In the genomic region with DNA sequence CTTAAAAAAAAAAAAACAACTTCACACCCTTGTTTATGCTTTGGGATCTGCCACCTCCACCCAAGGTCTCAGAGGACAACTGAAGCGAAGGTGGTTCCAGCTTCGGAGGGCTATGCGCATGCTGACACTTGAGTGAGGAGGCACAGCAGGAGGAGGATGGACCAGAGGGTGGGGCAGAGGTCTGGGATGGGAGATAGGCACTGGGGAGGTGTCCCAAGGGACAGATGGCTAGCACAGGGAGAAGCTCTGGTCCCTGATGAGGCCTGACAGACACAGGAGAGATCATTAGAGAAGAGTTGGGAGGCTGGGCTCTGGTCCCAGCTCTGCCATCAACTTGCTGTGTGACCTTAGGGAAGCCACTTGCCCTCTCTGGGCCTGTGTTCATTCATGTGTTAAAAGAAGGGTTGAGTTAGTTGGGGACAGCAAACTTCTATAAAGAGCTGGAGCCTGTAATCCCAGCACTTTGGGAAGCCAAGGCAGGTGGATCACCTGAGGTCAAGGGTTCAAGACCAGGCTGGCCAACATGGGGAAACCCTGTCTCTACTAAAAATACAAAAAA, we compare ENCODE assay signal across 1 cellular context.
TF ChIP-seq lines count a peak whose summit lies in the region.

No MANE protein-coding gene starts in this region.

TF ChIP-seq in K562, 482 proteins besides CTCF, POLR2A, EP300 and RAD21 (continued from another document):
- TF ChIP-seq ZNF655 (CRISPR knock-in tag; IDR thresholded peaks at IDR 0.05) (no peak), ZZZ3 (IDR thresholded peaks at IDR 0.05) (no peak), XRCC3 (IDR thresholded peaks at IDR 0.05) (no peak), KHSRP (IDR thresholded peaks at IDR 0.05) (no peak), KLF16 (IDR thresholded peaks at IDR 0.05) (no peak), BACH1 (tag; IDR thresholded peaks at IDR 0.05) (no peak), CBFA2T2 (conservative IDR thresholded peaks at IDR 0.05) (no peak; the same call in 1 of the 2 replicates), BCOR (IDR thresholded peaks at IDR 0.05) (peak; percentile 97), DDX20 (tag; IDR thresholded peaks at IDR 0.05; ENCODE audit: low read depth) (no peak), CC2D1A (IDR thresholded peaks at IDR 0.05) (no peak), ZNF444 (CRISPR knock-in tag; IDR thresholded peaks at IDR 0.05) (no peak), RBM25 (IDR thresholded peaks at IDR 0.05; ENCODE audit: low read depth, low read length, severe bottlenecking) (peak; percentile 97), TSC22D4 (tag; IDR thresholded peaks at IDR 0.05) (no peak), CHD4 (IDR thresholded peaks at IDR 0.05; ENCODE audit: insufficient read depth, insufficient replicate concordance, low read depth, low read length, poor library complexity, severe bottlenecking) (peak; percentile 43), LARP7 (IDR thresholded peaks at IDR 0.05) (no peak), NBN (IDR thresholded peaks at IDR 0.05; ENCODE audit: low read depth) (no peak), RHOXF2B (CRISPR knock-in tag; conservative IDR thresholded peaks at IDR 0.05) (no peak), ETV6 (IDR thresholded peaks at IDR 0.05; ENCODE audit: borderline replicate concordance in 1 of 2, low read depth in 2 of 2, low read length in 1 of 2) (no peak), ETV6 (CRISPR knock-in tag; IDR thresholded peaks at IDR 0.05; ENCODE audit: borderline replicate concordance) (no peak), LCOR (CRISPR knock-in tag; IDR thresholded peaks at IDR 0.05) (no peak), MYC (IDR thresholded peaks at IDR 0.05; ENCODE audit: low read depth, low read length) (no peak), MYC (CRISPR knock-in tag; IDR thresholded peaks at IDR 0.05; ENCODE audit: borderline replicate concordance, low read depth) (no peak), ZFP36 (IDR thresholded peaks at IDR 0.05; ENCODE audit: low read depth, low read length, partially characterized antibody) (peak; percentile 97), HDAC2 (IDR thresholded peaks at IDR 0.05) (peak; percentile 68; the same call in 1 of the 2 replicates), ZNF707 (CRISPR knock-in tag; conservative IDR thresholded peaks at IDR 0.05) (no peak), ZKSCAN3 (CRISPR knock-in tag; IDR thresholded peaks at IDR 0.05) (no peak), HCFC1 (IDR thresholded peaks at IDR 0.05; ENCODE audit: low read depth, low read length) (no peak), KDM1A (IDR thresholded peaks at IDR 0.05) (peak; percentile 71 to 75), FOXK1 (CRISPR knock-in tag; IDR thresholded peaks at IDR 0.05; ENCODE audit: borderline replicate concordance) (peak; percentile 39; the same call in 1 of the 2 replicates), MCM3 (IDR thresholded peaks at IDR 0.05) (no peak), CGGBP1 (CRISPR knock-in tag; IDR thresholded peaks at IDR 0.05) (no peak), ZFX (CRISPR knock-in tag; IDR thresholded peaks at IDR 0.05) (no peak), GTF2A2 (tag; IDR thresholded peaks at IDR 0.05) (no peak), IRF2 (CRISPR knock-in tag; IDR thresholded peaks at IDR 0.05) (no peak), RB1 (IDR thresholded peaks at IDR 0.05; ENCODE audit: low read depth) (no peak), YY1 (IDR thresholded peaks at IDR 0.05; ENCODE audit: borderline replicate concordance in 1 of 3, control insufficient read depth in 1 of 3, extremely low read depth in 1 of 3, insufficient read depth in 3 of 3, insufficient read length in 1 of 3, insufficient replicate concordance in 2 of 3, low read depth in 1 of 3, low read length in 2 of 3) (no peak), ARID2 (IDR thresholded peaks at IDR 0.05) (no peak), ZNF253 (CRISPR knock-in tag; conservative IDR thresholded peaks at IDR 0.05) (no peak), TCF3 (CRISPR knock-in tag; IDR thresholded peaks at IDR 0.05) (peak; percentile 37; the same call in 1 of the 2 replicates)
- TF ChIP-seq, protein P1, sequence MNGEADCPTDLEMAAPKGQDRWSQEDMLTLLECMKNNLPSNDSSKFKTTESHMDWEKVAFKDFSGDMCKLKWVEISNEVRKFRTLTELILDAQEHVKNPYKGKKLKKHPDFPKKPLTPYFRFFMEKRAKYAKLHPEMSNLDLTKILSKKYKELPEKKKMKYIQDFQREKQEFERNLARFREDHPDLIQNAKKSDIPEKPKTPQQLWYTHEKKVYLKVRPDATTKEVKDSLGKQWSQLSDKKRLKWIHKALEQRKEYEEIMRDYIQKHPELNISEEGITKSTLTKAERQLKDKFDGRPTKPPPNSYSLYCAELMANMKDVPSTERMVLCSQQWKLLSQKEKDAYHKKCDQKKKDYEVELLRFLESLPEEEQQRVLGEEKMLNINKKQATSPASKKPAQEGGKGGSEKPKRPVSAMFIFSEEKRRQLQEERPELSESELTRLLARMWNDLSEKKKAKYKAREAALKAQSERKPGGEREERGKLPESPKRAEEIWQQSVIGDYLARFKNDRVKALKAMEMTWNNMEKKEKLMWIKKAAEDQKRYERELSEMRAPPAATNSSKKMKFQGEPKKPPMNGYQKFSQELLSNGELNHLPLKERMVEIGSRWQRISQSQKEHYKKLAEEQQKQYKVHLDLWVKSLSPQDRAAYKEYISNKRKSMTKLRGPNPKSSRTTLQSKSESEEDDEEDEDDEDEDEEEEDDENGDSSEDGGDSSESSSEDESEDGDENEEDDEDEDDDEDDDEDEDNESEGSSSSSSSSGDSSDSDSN (IDR thresholded peaks at IDR 0.05; ENCODE audit: borderline replicate concordance in 1 of 2, low read depth in 2 of 2, low read length in 2 of 2): no peak
TF ChIP-seq in K562: peak in this region for 16.
